8 cellular contexts compared by ENCODE assay signal in the genomic region with DNA sequence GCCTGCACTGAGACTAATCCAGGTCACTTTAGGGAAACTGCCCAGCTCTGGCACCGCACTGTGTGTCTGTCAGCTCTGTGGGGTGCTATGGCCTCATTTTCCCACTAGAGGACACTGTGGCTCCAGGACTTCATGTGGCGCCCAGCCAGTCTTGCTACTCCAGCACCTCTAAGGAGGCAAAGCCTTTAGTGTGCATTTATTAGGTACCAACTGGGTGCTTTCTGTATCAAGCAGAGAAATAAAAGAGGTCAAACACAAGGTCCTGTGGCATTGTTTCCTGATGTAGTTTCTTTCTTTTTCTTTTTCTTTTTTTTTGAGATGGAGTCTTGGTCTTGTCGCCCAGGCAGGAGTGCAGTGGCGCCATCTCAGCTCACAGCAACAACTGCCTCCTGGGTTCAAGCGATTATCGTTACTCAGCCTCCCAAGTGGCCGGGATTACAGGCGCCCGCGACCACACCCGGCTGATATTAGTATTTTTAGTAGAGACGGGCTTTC. TPM values are rescaled to one million over a fixed set of nuclear protein-coding genes. Genes with fewer than 3 reads are reported as not detected.
DNase-seq lines count a peak whose midpoint lies in the region; ATAC-seq and TF ChIP-seq lines count a peak whose summit lies in the region.

No MANE protein-coding gene starts in this region.

- H3K4me3 ChIP-seq in HCT116 (replicated peaks in 1 of 2; ENCODE audit: low read depth in 1 of 2, low read length in 2 of 2): no peak overlapping the region

- RAD21 ChIA-PET in HCT116 (lab: Charles Lee; ENCODE audit: low non-redundant PET in 1 of 2, low total read pairs in 2 of 2, uncharacterized antibody in 2 of 2, unreplicated experiment in 2 of 2): interaction anchor here in 1 of 2 experiments (0.6 to 1.7 kb wide), 2 partner anchors 66 to 208 kb away, joined by 3 to 10 read pairs; no protein-coding TSS in a partner anchor

- no peaks in the 10 kb centered on the region for H3K9me3 ChIP-seq in HCT116 (ENCODE audit: control insufficient read depth in 1 of 2, insufficient read depth in 1 of 2, low read depth in 1 of 2, low read length in 2 of 2)

- no TSS peak for BruUV-seq in HCT116 (replicated peaks; lab: Mats Ljungman, UMichigan)

- H3K9me2 ChIP-seq in HCT116 (ENCODE audit: insufficient read depth): no peaks in the 10 kb centered on the region

- H3K27me3 ChIP-seq in HCT116 (ENCODE audit: insufficient read depth, low read length): no peaks in the 10 kb centered on the region

- TF ChIP-seq RAD21 in HCT116 (IDR thresholded peaks at IDR 0.05; ENCODE audit: low read depth): peak; percentile 94

- intact Hi-C loops in HCT116 (cut with micrococcal nuclease): loop anchor here (1.0 to 10.0 kb wide), 2 partner anchors 66 to 502 kb away; no protein-coding TSS in a partner anchor

- no peak overlapping the region for H2AFZ ChIP-seq in HCT116 (ENCODE audit: low read depth, low read length, poor library complexity, severe bottlenecking)

- DNase-seq in CD1c-positive myeloid dendritic cell (ENCODE audit: extremely low spot score) (peak; percentile 84), HCT116 (ENCODE audit: low read depth, low spot score) (peak; percentile 54), NCI-H774 (lab: John Stamatoyannopoulos, UW) (peak; percentile 71), medulla oblongata (ENCODE audit: extremely low spot score) (peak; percentile 92)
- DNase-seq in activated CD4-positive, alpha-beta T cell treated with anti-CD3 and anti-CD28 coated beads, Interleukin-2, amount 50 U/mL, for 48 hours: peak; percentile 74 to 82
- peak; percentile 40 for DNase-seq in effector CD4-positive, alpha-beta T cell
- peak; percentile 27 for DNase-seq in stimulated activated CD8-positive, alpha-beta memory T cell treated with anti-CD3 and anti-CD28 coated beads, Interleukin-15, amount 100 ng/mL, for 1 hour (ENCODE audit: low read depth)

- no peaks in the 10 kb centered on the region for H3K36me3 ChIP-seq in HCT116 (ENCODE audit: control insufficient read depth in 1 of 2, insufficient read depth in 2 of 2, low read length in 2 of 2)

- no peaks in the 10 kb centered on the region for H3K79me2 ChIP-seq in HCT116 (ENCODE audit: insufficient read depth, low read length)

- no peak overlapping the region for H3K4me2 ChIP-seq in HCT116 (ENCODE audit: low read length)

- peak; percentile 89 to 99 (median 98) for TF ChIP-seq CTCF in HCT116 (IDR thresholded peaks at IDR 0.05 in 2 of 3, conservative IDR thresholded peaks at IDR 0.05 in 1 of 3; ENCODE audit: borderline replicate concordance in 1 of 3, insufficient read depth in 1 of 3, low read depth in 2 of 3, low read length in 2 of 3)

- CTCF ChIA-PET in HCT116 (lab: Charles Lee): interaction anchor here (0.6 to 1.9 kb wide), 15 partner anchors 8 to 515 kb away, joined by 3 to 17 read pairs (median 3); a partner anchor contains a TSS

- POLR2A ChIA-PET in HCT116 (lab: Charles Lee): no interaction called here

- TF ChIP-seq POLR2A in HCT116 (IDR thresholded peaks at IDR 0.05; ENCODE audit: borderline replicate concordance, extremely low read depth, insufficient read depth, insufficient read length): no peak

- ATAC-seq in HCT116 (peak; percentile 98), HG03108 (IDR thresholded peaks at IDR 0.05; ENCODE audit: unreplicated experiment) (no peak)

- H3K9ac ChIP-seq in HCT116 (ENCODE audit: low read length): no peak overlapping the region

- H3K27ac ChIP-seq in HCT116 (ENCODE audit: low read depth, low read length): no peak overlapping the region

- no peaks in the 10 kb centered on the region for H3K4me1 ChIP-seq in HCT116 (ENCODE audit: control insufficient read depth in 1 of 2, insufficient read depth in 2 of 2, low read length in 2 of 2)

- H4K20me1 ChIP-seq in HCT116 (ENCODE audit: insufficient read depth): no peaks in the 10 kb centered on the region

TF ChIP-seq in HCT116, 20 proteins besides CTCF, POLR2A, EP300 and RAD21:
- TF ChIP-seq CBX3 (IDR thresholded peaks at IDR 0.05; ENCODE audit: low read depth): peak; percentile 52; the same call in 1 of the 2 replicates
- no peak for TF ChIP-seq SP1 (IDR thresholded peaks at IDR 0.05; ENCODE audit: low read depth)

RNA-seq across cellular contexts. Expression of a gene that starts 12.5 kb away (rescaled TPM):
- total RNA-seq in HCT116 (2021; ENCODE audit: unreplicated experiment): 4.0 TPM
- 2.6 and 3.0 TPM in 2 replicates for polyA plus RNA-seq in HCT116 (2012)

Comparison
In these comparisons a context has a peak if more than half of its experiments do, and no peak if none do; other contexts are left out.
1. DNase-seq: peak in every context shown above with its lines; median percentile 92 in medulla oblongata; 84 in CD1c-positive myeloid dendritic cell; 78 in activated CD4-positive, alpha-beta T cell treated with anti-CD3 and anti-CD28 coated beads, Interleukin-2, amount 50 U/mL, for 48 hours; 71 in NCI-H774; 54 in HCT116; 40 in effector CD4-positive, alpha-beta T cell; 27 in stimulated activated CD8-positive, alpha-beta memory T cell treated with anti-CD3 and anti-CD28 coated beads, Interleukin-15, amount 100 ng/mL, for 1 hour.